Comparison of ENCODE assay signal across 1 cellular context in the genomic region with DNA sequence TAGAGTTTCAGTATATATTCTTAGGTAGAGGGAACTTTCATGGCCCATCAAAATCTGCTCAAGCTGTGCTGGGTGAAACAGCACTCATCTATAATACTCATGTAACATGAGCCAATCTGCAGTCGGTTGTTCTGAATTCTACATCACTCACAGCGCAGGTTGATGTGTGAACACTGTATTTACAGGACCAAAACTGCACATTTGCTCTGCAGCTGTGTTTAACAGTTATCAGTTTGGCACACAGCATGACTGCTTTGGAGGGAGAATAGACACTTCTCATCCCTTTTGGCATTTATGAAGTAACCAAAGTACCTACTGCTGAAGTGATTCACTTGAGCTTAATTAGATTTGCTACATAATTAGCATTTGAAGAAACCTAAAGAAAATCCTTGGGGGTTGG.
TF ChIP-seq lines count a peak whose summit lies in the region.

No MANE protein-coding gene starts in this region.

TF ChIP-seq in neural cell, 6 proteins besides CTCF, POLR2A, EP300 and RAD21 (continued from another document):
- TF ChIP-seq, protein P1, sequence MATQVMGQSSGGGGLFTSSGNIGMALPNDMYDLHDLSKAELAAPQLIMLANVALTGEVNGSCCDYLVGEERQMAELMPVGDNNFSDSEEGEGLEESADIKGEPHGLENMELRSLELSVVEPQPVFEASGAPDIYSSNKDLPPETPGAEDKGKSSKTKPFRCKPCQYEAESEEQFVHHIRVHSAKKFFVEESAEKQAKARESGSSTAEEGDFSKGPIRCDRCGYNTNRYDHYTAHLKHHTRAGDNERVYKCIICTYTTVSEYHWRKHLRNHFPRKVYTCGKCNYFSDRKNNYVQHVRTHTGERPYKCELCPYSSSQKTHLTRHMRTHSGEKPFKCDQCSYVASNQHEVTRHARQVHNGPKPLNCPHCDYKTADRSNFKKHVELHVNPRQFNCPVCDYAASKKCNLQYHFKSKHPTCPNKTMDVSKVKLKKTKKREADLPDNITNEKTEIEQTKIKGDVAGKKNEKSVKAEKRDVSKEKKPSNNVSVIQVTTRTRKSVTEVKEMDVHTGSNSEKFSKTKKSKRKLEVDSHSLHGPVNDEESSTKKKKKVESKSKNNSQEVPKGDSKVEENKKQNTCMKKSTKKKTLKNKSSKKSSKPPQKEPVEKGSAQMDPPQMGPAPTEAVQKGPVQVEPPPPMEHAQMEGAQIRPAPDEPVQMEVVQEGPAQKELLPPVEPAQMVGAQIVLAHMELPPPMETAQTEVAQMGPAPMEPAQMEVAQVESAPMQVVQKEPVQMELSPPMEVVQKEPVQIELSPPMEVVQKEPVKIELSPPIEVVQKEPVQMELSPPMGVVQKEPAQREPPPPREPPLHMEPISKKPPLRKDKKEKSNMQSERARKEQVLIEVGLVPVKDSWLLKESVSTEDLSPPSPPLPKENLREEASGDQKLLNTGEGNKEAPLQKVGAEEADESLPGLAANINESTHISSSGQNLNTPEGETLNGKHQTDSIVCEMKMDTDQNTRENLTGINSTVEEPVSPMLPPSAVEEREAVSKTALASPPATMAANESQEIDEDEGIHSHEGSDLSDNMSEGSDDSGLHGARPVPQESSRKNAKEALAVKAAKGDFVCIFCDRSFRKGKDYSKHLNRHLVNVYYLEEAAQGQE (IDR thresholded peaks at IDR 0.05; ENCODE audit: borderline replicate concordance): no peak
- no peak for TF ChIP-seq SMC3 (conservative IDR thresholded peaks at IDR 0.05; ENCODE audit: poor library complexity)
